Comparison of ENCODE assay signal across 9 cellular contexts in genomic region chr18:63131106-63131943, GRCh38.
DNase-seq lines count a peak whose midpoint lies in the region; ATAC-seq and FAIRE-seq lines count a peak whose summit lies in the region.
"Had no signal": no experiment of that assay in that cellular context is flagged by ENCODE, and none has a peak within 500 bp of the region (broad histone marks: within the 10 kb centered on the region; RNA-seq: fewer than 3 reads in every experiment).

No MANE protein-coding gene starts in this region.

- DNase-seq in G401 (ENCODE audit: low spot score) (peak; percentile 41), RCC 7860 (ENCODE audit: low spot score) (peak; percentile 35), Right ventricle myocardium superior (no peak), retina (peak; percentile 54), NCI-H128 (lab: John Stamatoyannopoulos, UW; ENCODE audit: unreplicated experiment) (no peak), LoVo (ENCODE audit: low spot score) (no peak)
- peak in 1 of 2 donors; percentile 50 for DNase-seq in activated naive CD4-positive, alpha-beta T cell treated with anti-CD3 and anti-CD28 coated beads, Interleukin-2, amount 50 U/mL, for 72 hours (ENCODE audit: low spot score in 2 of 2)

- peaks cover 0 to 11% of the 10 kb centered on the region in 2 donors for H3K9me3 Mint-ChIP-seq in activated naive CD4-positive, alpha-beta T cell treated with anti-CD3 and anti-CD28 coated beads, Interleukin-2, amount 50 U/mL, for 72 hours
- H3K9me3 Mint-ChIP-seq: dendritic cell treated with granulocyte-macrophage colony-stimulating factor and Interleukin-4, amounts not matched to agents 40 ng/mL and 50 ng/mL, for 4 days had no signal

- H3K27ac Mint-ChIP-seq in activated naive CD4-positive, alpha-beta T cell treated with anti-CD3 and anti-CD28 coated beads, Interleukin-2, amount 50 U/mL, for 72 hours: peak overlapping the region; percentile 30 to 55
- H3K27ac Mint-ChIP-seq: dendritic cell treated with granulocyte-macrophage colony-stimulating factor and Interleukin-4, amounts not matched to agents 40 ng/mL and 50 ng/mL, for 4 days had no signal

- peaks cover 0 to 28% of the 10 kb centered on the region in 2 donors for H3K36me3 Mint-ChIP-seq in activated naive CD4-positive, alpha-beta T cell treated with anti-CD3 and anti-CD28 coated beads, Interleukin-2, amount 50 U/mL, for 72 hours

- no peak for FAIRE-seq in RCC 7860 (lab: Jason Lieb, UNC)

- in situ Hi-C loops in G401 (cut with HindIII; ENCODE audit: low sequenced_read_pairs): loop anchor here (25.0 kb wide), 1 partner anchor 181 kb away; the partner anchor contains the start of gene BCL2

- ATAC-seq in HG03108 (IDR thresholded peaks at IDR 0.05; ENCODE audit: unreplicated experiment): peak; percentile 37
- ATAC-seq in activated naive CD4-positive, alpha-beta T cell treated with anti-CD3 and anti-CD28 coated beads, Interleukin-2, amount 50 U/mL, for 72 hours: peak; percentile 46 to 70
- ATAC-seq in Right ventricle myocardium superior (ENCODE audit: poor library complexity): peak; percentile 72

- intact Hi-C loops in Right ventricle myocardium superior (cut with DNase I): loop anchor here (5.0 kb wide), 1 partner anchor 191 kb away; no protein-coding TSS in a partner anchor

Comparison
In these comparisons a context has a peak if more than half of its experiments do, and no peak if none do; other contexts are left out.
1. DNase-seq: peak in G401 (single experiment), RCC 7860 (single experiment) and retina (single experiment); none in Right ventricle myocardium superior (single experiment), NCI-H128 (single experiment) and LoVo (single experiment).
2. Peak in every context shown above with its lines, with median percentiles within 50 percentile points of each other: ATAC-seq.